Comparison of ENCODE assay signal across 14 cellular contexts in genomic region chr13:114319441-114319871, GRCh38.
DNase-seq lines count a peak whose midpoint lies in the region; ATAC-seq and TF ChIP-seq lines count a peak whose summit lies in the region.
"Had no signal": no experiment of that assay in that cellular context is flagged by ENCODE, and none has a peak within 500 bp of the region (broad histone marks: within the 10 kb centered on the region; RNA-seq: fewer than 3 reads in every experiment).

No MANE protein-coding gene starts in this region.

- no peak for DNase-seq in stimulated activated naive CD8-positive, alpha-beta T cell treated with anti-CD3 and anti-CD28 coated beads, Interleukin-15, Interleukin-2, amounts not matched to agents 100 U/mL and 50 U/mL, for 24 hours
- DNase-seq in fibroblast of the conjunctiva (ENCODE audit: low read depth) (peak; percentile 49), NCI-H1048 (lab: John Stamatoyannopoulos, UW) (no peak)
- no peak for DNase-seq in stimulated activated CD4-positive, alpha-beta T cell treated with anti-CD3 and anti-CD28 coated beads, Interleukin-1b, Interleukin-23, amount 100 ng/mL, for 48 hours
- DNase-seq: activated CD4-positive, CD25-positive, alpha-beta regulatory T cell treated with anti-CD3 and anti-CD28 coated beads, Interleukin-2, amount 50 U/mL, for 72 hours; head of caudate nucleus; mucosa of descending colon; NCI-H1105; PC-9; stimulated activated CD4-positive, alpha-beta T cell treated with anti-CD3 and anti-CD28 coated beads, Interleukin-15, amount 100 ng/mL, for 24 hours had no signal

- no peak for ATAC-seq in stimulated activated naive CD8-positive, alpha-beta T cell treated with anti-CD3 and anti-CD28 coated beads, Interleukin-15, Interleukin-2, amounts not matched to agents 100 U/mL and 50 U/mL, for 24 hours
- ATAC-seq in HG03565 (IDR thresholded peaks at IDR 0.05; ENCODE audit: unreplicated experiment) (no peak), HG03175 (IDR thresholded peaks at IDR 0.05; ENCODE audit: unreplicated experiment) (no peak)
- ATAC-seq: mucosa of descending colon had no signal

- peak overlapping the region; percentile 17; the same call in 1 of the 2 replicates for H3K4me3 ChIP-seq in WI38 (ENCODE audit: low read depth, low read length)
- H3K4me3 ChIP-seq: mucosa of descending colon, PC-9 had no signal

- H3K27me3 Mint-ChIP-seq in stimulated activated naive CD8-positive, alpha-beta T cell treated with anti-CD3 and anti-CD28 coated beads, Interleukin-15, Interleukin-2, amounts not matched to agents 100 ng/mL and 50 ng/mL, for 24 hours = no peaks in the 10 kb centered on the region

- no peak for TF ChIP-seq CTCF in WI38 (IDR thresholded peaks at IDR 0.05; ENCODE audit: low read depth, low read length)

- H3K4me3 Mint-ChIP-seq in stimulated activated naive CD8-positive, alpha-beta T cell treated with anti-CD3 and anti-CD28 coated beads, Interleukin-15, Interleukin-2, amounts not matched to agents 100 ng/mL and 50 ng/mL, for 24 hours = no peak overlapping the region

- peak overlapping the region; percentile 66 for H3K27ac Mint-ChIP-seq in stimulated activated naive CD8-positive, alpha-beta T cell treated with anti-CD3 and anti-CD28 coated beads, Interleukin-15, Interleukin-2, amounts not matched to agents 100 ng/mL and 50 ng/mL, for 24 hours

- no peaks in the 10 kb centered on the region for H3K9me3 Mint-ChIP-seq in stimulated activated naive CD8-positive, alpha-beta T cell treated with anti-CD3 and anti-CD28 coated beads, Interleukin-15, Interleukin-2, amounts not matched to agents 100 ng/mL and 50 ng/mL, for 24 hours

- H3K36me3 Mint-ChIP-seq in stimulated activated naive CD8-positive, alpha-beta T cell treated with anti-CD3 and anti-CD28 coated beads, Interleukin-15, Interleukin-2, amounts not matched to agents 100 ng/mL and 50 ng/mL, for 24 hours (ENCODE audit: low read depth) = peaks cover 66% of the 10 kb centered on the region

- H3K4me1 Mint-ChIP-seq in stimulated activated naive CD8-positive, alpha-beta T cell treated with anti-CD3 and anti-CD28 coated beads, Interleukin-15, Interleukin-2, amounts not matched to agents 100 ng/mL and 50 ng/mL, for 24 hours (ENCODE audit: low read depth) = peaks cover 70% of the 10 kb centered on the region
